ENCODE assay signal across 18 cellular contexts in genomic region chr12:44859998-44860689, GRCh38. TPM values are rescaled to one million over a fixed set of nuclear protein-coding genes. Genes with fewer than 3 reads are reported as not detected.
DNase-seq lines count a peak whose midpoint lies in the region; ATAC-seq and TF ChIP-seq lines count a peak whose summit lies in the region.
"Had no signal": no experiment of that assay in that cellular context is flagged by ENCODE, and none has a peak within 500 bp of the region (broad histone marks: within the 10 kb centered on the region; RNA-seq: fewer than 3 reads in every experiment).

No MANE protein-coding gene starts in this region.

- H3K27me3 ChIP-seq in CD8-positive, alpha-beta T cell (ENCODE audit: insufficient read depth, low read length) = no peaks in the 10 kb centered on the region
- H3K27me3 ChIP-seq: BLaER1 treated with 17β-estradiol and CSF1 and Interleukin-3, amounts not matched to agents 10 nM and 100 nM had no signal

- no peak for TF ChIP-seq CTCF in CD8-positive, alpha-beta T cell (IDR thresholded peaks at IDR 0.05)
- TF ChIP-seq CTCF in chondrocyte (IDR thresholded peaks at IDR 0.05) = no peak

- peaks cover 33% of the 10 kb centered on the region for H3K36me3 Mint-ChIP-seq in activated T-cell treated with anti-CD3 and anti-CD28 coated beads, Interleukin-2, amount 50 U/mL, for 24 hours (ENCODE audit: low read depth)
- peaks cover 53% of the 10 kb centered on the region for H3K36me3 Mint-ChIP-seq in CD8-positive, alpha-beta T cell
- H3K36me3 Mint-ChIP-seq in activated T-helper 1 cell treated with anti-CD3 and anti-CD28 coated beads, Interleukin-12 subunit alpha, Interleukin-12 subunit beta, Interleukin-2, Interleukin-4 antibody, amounts not matched to agents 30 ng/mL and 10 ng/mL and 1 ng/mL, durations not matched to agents 14 hours and 24 hours and 36 hours (ENCODE audit: low read depth) = peaks cover 23% of the 10 kb centered on the region
- H3K36me3 Mint-ChIP-seq in stimulated activated effector memory CD8-positive, alpha-beta T cell treated with anti-CD3 and anti-CD28 coated beads, Interleukin-12 subunit alpha, Interleukin-12 subunit beta, amount 100 ng/mL, for 72 hours = no peaks in the 10 kb centered on the region
- H3K36me3 Mint-ChIP-seq in chondrocyte (ENCODE audit: low read depth) = no peaks in the 10 kb centered on the region

- DNase-seq in activated T-cell treated with anti-CD3 and anti-CD28 coated beads, Interleukin-2, amount 50 U/mL, for 24 hours = no peak
- DNase-seq in activated T-cell treated with anti-CD3 and anti-CD28 coated beads, Interleukin-2, amount 50 U/mL, for 48 hours = no peak
- DNase-seq in CD8-positive, alpha-beta T cell = no peak
- no peak for DNase-seq in activated T-helper 1 cell treated with anti-CD3 and anti-CD28 coated beads, Interleukin-12 subunit alpha, Interleukin-12 subunit beta, Interleukin-2, Interleukin-4 antibody, amounts not matched to agents 30 ng/mL and 10 ng/mL and 1 ng/mL, durations not matched to agents 14 hours and 24 hours and 36 hours (ENCODE audit: low spot score)
- DNase-seq in stimulated activated effector memory CD8-positive, alpha-beta T cell treated with anti-CD3 and anti-CD28 coated beads, Interleukin-12 subunit alpha, Interleukin-12 subunit beta, amount 100 ng/mL, for 72 hours (ENCODE audit: low spot score in 2 of 2) = no peak
- no peak for DNase-seq in chondrocyte (ENCODE audit: low spot score)
- DNase-seq: DMS 273 treated with DMSO at 0.1 percent for 48 hours, DND-41, H7, HFFc6, KBM-7, MV-4-11, NCI-H1694 treated with DMSO at 0.1 percent for 48 hours had no signal

- no peaks in the 10 kb centered on the region for H3K27me3 Mint-ChIP-seq in activated T-cell treated with anti-CD3 and anti-CD28 coated beads, Interleukin-2, amount 50 U/mL, for 24 hours
- H3K27me3 Mint-ChIP-seq in CD8-positive, alpha-beta T cell (ENCODE audit: low read depth) = no peaks in the 10 kb centered on the region
- no peaks in the 10 kb centered on the region for H3K27me3 Mint-ChIP-seq in activated T-helper 1 cell treated with anti-CD3 and anti-CD28 coated beads, Interleukin-12 subunit alpha, Interleukin-12 subunit beta, Interleukin-2, Interleukin-4 antibody, amounts not matched to agents 30 ng/mL and 10 ng/mL and 1 ng/mL, durations not matched to agents 14 hours and 24 hours and 36 hours (ENCODE audit: insufficient read depth)
- H3K27me3 Mint-ChIP-seq in chondrocyte (ENCODE audit: low read depth) = peaks cover 13% of the 10 kb centered on the region

- peak overlapping the region; percentile 77 for H3K27ac Mint-ChIP-seq in activated T-cell treated with anti-CD3 and anti-CD28 coated beads, Interleukin-2, amount 50 U/mL, for 24 hours
- peak overlapping the region; percentile 86 for H3K27ac Mint-ChIP-seq in CD8-positive, alpha-beta T cell
- H3K27ac Mint-ChIP-seq in activated T-helper 1 cell treated with anti-CD3 and anti-CD28 coated beads, Interleukin-12 subunit alpha, Interleukin-12 subunit beta, Interleukin-2, Interleukin-4 antibody, amounts not matched to agents 30 ng/mL and 10 ng/mL and 1 ng/mL, durations not matched to agents 14 hours and 24 hours and 36 hours = peak overlapping the region; percentile 8
- H3K27ac Mint-ChIP-seq in stimulated activated effector memory CD8-positive, alpha-beta T cell treated with anti-CD3 and anti-CD28 coated beads, Interleukin-12 subunit alpha, Interleukin-12 subunit beta, amount 100 ng/mL, for 72 hours = peak overlapping the region; percentile 9
- H3K27ac Mint-ChIP-seq in chondrocyte (ENCODE audit: unreplicated experiment) = no peak overlapping the region
- H3K27ac Mint-ChIP-seq: HFFc6 had no signal

- intact Hi-C loops in CD8-positive, alpha-beta T cell (cut with DNase I, micrococcal nuclease) = loop anchor here in 1 of 2 experiments (1.0 kb wide), 1 partner anchor 8 kb away; no protein-coding TSS in a partner anchor
- intact Hi-C loops in activated T-helper 1 cell treated with anti-CD3 and anti-CD28 coated beads, Interleukin-12 subunit alpha, Interleukin-12 subunit beta, Interleukin-2, Interleukin-4 antibody, amounts not matched to agents 30 ng/mL and 10 ng/mL and 1 ng/mL, durations not matched to agents 14 hours and 24 hours and 36 hours (cut with micrococcal nuclease) = no loop called here

- no peak overlapping the region for H3K4me3 ChIP-seq in CD8-positive, alpha-beta T cell (ENCODE audit: low read depth, low read length)
- H3K4me3 ChIP-seq: BLaER1 treated with 17β-estradiol and CSF1 and Interleukin-3, amounts not matched to agents 10 nM and 100 nM had no signal

- H3K4me1 Mint-ChIP-seq in activated T-cell treated with anti-CD3 and anti-CD28 coated beads, Interleukin-2, amount 50 U/mL, for 24 hours (ENCODE audit: low read depth) = peaks cover 81% of the 10 kb centered on the region
- H3K4me1 Mint-ChIP-seq in CD8-positive, alpha-beta T cell (ENCODE audit: low read depth) = peaks cover 79% of the 10 kb centered on the region
- peaks cover 56% of the 10 kb centered on the region for H3K4me1 Mint-ChIP-seq in activated T-helper 1 cell treated with anti-CD3 and anti-CD28 coated beads, Interleukin-12 subunit alpha, Interleukin-12 subunit beta, Interleukin-2, Interleukin-4 antibody, amounts not matched to agents 30 ng/mL and 10 ng/mL and 1 ng/mL, durations not matched to agents 14 hours and 24 hours and 36 hours (ENCODE audit: low read depth)
- H3K4me1 Mint-ChIP-seq in stimulated activated effector memory CD8-positive, alpha-beta T cell treated with anti-CD3 and anti-CD28 coated beads, Interleukin-12 subunit alpha, Interleukin-12 subunit beta, amount 100 ng/mL, for 72 hours = peaks cover 23% of the 10 kb centered on the region
- H3K4me1 Mint-ChIP-seq in chondrocyte (ENCODE audit: low read depth) = no peaks in the 10 kb centered on the region

- CTCF ChIA-PET in CD8-positive, alpha-beta T cell (lab: Charles Lee) = interaction anchor here (0.6 to 1.8 kb wide), 6 partner anchors 8 to 85 kb away, joined by 3 to 10 read pairs (median 4); partner anchors contain the start of gene NELL2

- ATAC-seq in CD8-positive, alpha-beta T cell = no peak
- peak; percentile 70 for ATAC-seq in stimulated activated effector memory CD8-positive, alpha-beta T cell treated with anti-CD3 and anti-CD28 coated beads, Interleukin-12 subunit alpha, Interleukin-12 subunit beta, amount 100 ng/mL, for 72 hours
- ATAC-seq in GM21723 (IDR thresholded peaks at IDR 0.05; ENCODE audit: unreplicated experiment) = no peak
- ATAC-seq: HepG2, Panc1 had no signal

- H3K4me3 Mint-ChIP-seq in activated T-cell treated with anti-CD3 and anti-CD28 coated beads, Interleukin-2, amount 50 U/mL, for 24 hours = no peak overlapping the region
- peak overlapping the region; percentile 40 for H3K4me3 Mint-ChIP-seq in CD8-positive, alpha-beta T cell
- H3K4me3 Mint-ChIP-seq in activated T-helper 1 cell treated with anti-CD3 and anti-CD28 coated beads, Interleukin-12 subunit alpha, Interleukin-12 subunit beta, Interleukin-2, Interleukin-4 antibody, amounts not matched to agents 30 ng/mL and 10 ng/mL and 1 ng/mL, durations not matched to agents 14 hours and 24 hours and 36 hours = no peak overlapping the region
- H3K4me3 Mint-ChIP-seq in stimulated activated effector memory CD8-positive, alpha-beta T cell treated with anti-CD3 and anti-CD28 coated beads, Interleukin-12 subunit alpha, Interleukin-12 subunit beta, amount 100 ng/mL, for 72 hours = no peak overlapping the region
- H3K4me3 Mint-ChIP-seq in chondrocyte (ENCODE audit: unreplicated experiment) = no peak overlapping the region
- H3K4me3 Mint-ChIP-seq: HFFc6 had no signal

- no peaks in the 10 kb centered on the region for H3K9me3 ChIP-seq in CD8-positive, alpha-beta T cell (ENCODE audit: low read length)

- no peaks in the 10 kb centered on the region for H3K36me3 ChIP-seq in CD8-positive, alpha-beta T cell (ENCODE audit: insufficient read depth, low read length)
- H3K36me3 ChIP-seq: BLaER1 treated with 17β-estradiol and CSF1 and Interleukin-3, amounts not matched to agents 10 nM and 100 nM had no signal

- no peak overlapping the region for H3K27ac ChIP-seq in CD8-positive, alpha-beta T cell (ENCODE audit: low read depth, low read length)
- H3K27ac ChIP-seq: BLaER1 treated with 17β-estradiol and CSF1 and Interleukin-3, amounts not matched to agents 10 nM and 100 nM had no signal

- H3K4me1 ChIP-seq in CD8-positive, alpha-beta T cell (ENCODE audit: insufficient read depth, low read length) = peaks cover 82% of the 10 kb centered on the region
- H3K4me1 ChIP-seq: BLaER1 treated with 17β-estradiol and CSF1 and Interleukin-3, amounts not matched to agents 10 nM and 100 nM had no signal

- POLR2A ChIA-PET in CD8-positive, alpha-beta T cell (lab: Charles Lee) = interaction anchor here (1.4 to 3.8 kb wide), 7 partner anchors 9 to 50 kb away, joined by 3 to 23 read pairs (median 7); no protein-coding TSS in a partner anchor

- peaks cover 8% of the 10 kb centered on the region for H3K9me3 Mint-ChIP-seq in activated T-cell treated with anti-CD3 and anti-CD28 coated beads, Interleukin-2, amount 50 U/mL, for 24 hours
- H3K9me3 Mint-ChIP-seq in CD8-positive, alpha-beta T cell = peaks cover 11% of the 10 kb centered on the region
- peaks cover 24% of the 10 kb centered on the region for H3K9me3 Mint-ChIP-seq in activated T-helper 1 cell treated with anti-CD3 and anti-CD28 coated beads, Interleukin-12 subunit alpha, Interleukin-12 subunit beta, Interleukin-2, Interleukin-4 antibody, amounts not matched to agents 30 ng/mL and 10 ng/mL and 1 ng/mL, durations not matched to agents 14 hours and 24 hours and 36 hours
- peaks cover 13% of the 10 kb centered on the region for H3K9me3 Mint-ChIP-seq in stimulated activated effector memory CD8-positive, alpha-beta T cell treated with anti-CD3 and anti-CD28 coated beads, Interleukin-12 subunit alpha, Interleukin-12 subunit beta, amount 100 ng/mL, for 72 hours
- H3K9me3 Mint-ChIP-seq in chondrocyte (ENCODE audit: low read depth) = peaks cover 17% of the 10 kb centered on the region

RNA-seq across cellular contexts. Expression of gene NELL2, which starts 16.0 kb away (rescaled TPM):
- 100 to 1,000 TPM; 384 to 390 TPM for total RNA-seq in CD8-positive, alpha-beta T cell
- total RNA-seq in activated T-helper 1 cell treated with anti-CD3 and anti-CD28 coated beads, Interleukin-12 subunit alpha, Interleukin-12 subunit beta, Interleukin-2, Interleukin-4 antibody, amounts not matched to agents 30 ng/mL and 10 ng/mL and 1 ng/mL, durations not matched to agents 14 hours and 24 hours and 36 hours = 11.5 and 16.4 TPM in 2 replicates
- not detected in 3 replicates for total RNA-seq in chondrocyte
- total RNA-seq: G401, HFFc6 had no signal

Comparison
In these comparisons a context has a peak if more than half of its experiments do, and no peak if none do; other contexts are left out.
1. RNA of gene NELL2, which starts 16.0 kb away (total RNA-seq): 384 to 390 TPM in CD8-positive, alpha-beta T cell; 11.5 to 16.4 TPM in activated T-helper 1 cell treated with anti-CD3 and anti-CD28 coated beads, Interleukin-12 subunit alpha, Interleukin-12 subunit beta, Interleukin-2, Interleukin-4 antibody, amounts not matched to agents 30 ng/mL and 10 ng/mL and 1 ng/mL, durations not matched to agents 14 hours and 24 hours and 36 hours and not detected in chondrocyte; every median in the first group is over 10 times any median in the second.